In the genomic region with DNA sequence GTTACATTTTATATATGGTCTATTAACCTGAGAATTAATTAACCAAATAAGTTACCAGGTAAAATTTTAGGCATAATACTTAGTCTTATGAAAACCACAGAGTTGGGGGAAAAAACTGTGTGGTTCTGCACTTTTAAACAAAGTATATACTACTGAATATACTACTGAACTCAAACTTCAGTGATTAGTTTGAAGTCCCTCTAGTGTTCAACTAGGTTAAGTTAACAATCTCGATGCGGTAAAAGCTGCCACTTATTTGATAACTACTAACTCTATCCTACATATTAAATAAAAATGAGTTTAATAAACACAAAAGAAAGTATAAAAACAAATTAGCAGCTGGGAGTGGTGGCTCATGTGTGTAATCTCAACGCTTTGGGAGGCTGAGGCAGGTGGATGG, we compare ENCODE assay signal across 1 cellular context.
TF ChIP-seq lines count a peak whose summit lies in the region.

No MANE protein-coding gene starts in this region.

TF ChIP-seq in SK-N-SH treated with all-trans-retinoic acid at 6 μM for 48 hours, 23 proteins besides CTCF, POLR2A, EP300 and RAD21 (continued from another document):
- TF ChIP-seq, protein P1, sequence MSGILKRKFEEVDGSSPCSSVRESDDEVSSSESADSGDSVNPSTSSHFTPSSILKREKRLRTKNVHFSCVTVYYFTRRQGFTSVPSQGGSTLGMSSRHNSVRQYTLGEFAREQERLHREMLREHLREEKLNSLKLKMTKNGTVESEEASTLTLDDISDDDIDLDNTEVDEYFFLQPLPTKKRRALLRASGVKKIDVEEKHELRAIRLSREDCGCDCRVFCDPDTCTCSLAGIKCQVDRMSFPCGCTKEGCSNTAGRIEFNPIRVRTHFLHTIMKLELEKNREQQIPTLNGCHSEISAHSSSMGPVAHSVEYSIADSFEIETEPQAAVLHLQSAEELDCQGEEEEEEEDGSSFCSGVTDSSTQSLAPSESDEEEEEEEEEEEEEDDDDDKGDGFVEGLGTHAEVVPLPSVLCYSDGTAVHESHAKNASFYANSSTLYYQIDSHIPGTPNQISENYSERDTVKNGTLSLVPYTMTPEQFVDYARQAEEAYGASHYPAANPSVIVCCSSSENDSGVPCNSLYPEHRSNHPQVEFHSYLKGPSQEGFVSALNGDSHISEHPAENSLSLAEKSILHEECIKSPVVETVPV (CRISPR knock-in tag; IDR thresholded peaks at IDR 0.05) = no peak
- TF ChIP-seq, protein P2, sequence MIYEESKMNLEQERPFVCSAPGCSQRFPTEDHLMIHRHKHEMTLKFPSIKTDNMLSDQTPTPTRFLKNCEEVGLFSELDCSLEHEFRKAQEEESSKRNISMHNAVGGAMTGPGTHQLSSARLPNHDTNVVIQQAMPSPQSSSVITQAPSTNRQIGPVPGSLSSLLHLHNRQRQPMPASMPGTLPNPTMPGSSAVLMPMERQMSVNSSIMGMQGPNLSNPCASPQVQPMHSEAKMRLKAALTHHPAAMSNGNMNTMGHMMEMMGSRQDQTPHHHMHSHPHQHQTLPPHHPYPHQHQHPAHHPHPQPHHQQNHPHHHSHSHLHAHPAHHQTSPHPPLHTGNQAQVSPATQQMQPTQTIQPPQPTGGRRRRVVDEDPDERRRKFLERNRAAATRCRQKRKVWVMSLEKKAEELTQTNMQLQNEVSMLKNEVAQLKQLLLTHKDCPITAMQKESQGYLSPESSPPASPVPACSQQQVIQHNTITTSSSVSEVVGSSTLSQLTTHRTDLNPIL (CRISPR knock-in tag; IDR thresholded peaks at IDR 0.05; ENCODE audit: low read depth) = no peak
- TF ChIP-seq, protein P3, sequence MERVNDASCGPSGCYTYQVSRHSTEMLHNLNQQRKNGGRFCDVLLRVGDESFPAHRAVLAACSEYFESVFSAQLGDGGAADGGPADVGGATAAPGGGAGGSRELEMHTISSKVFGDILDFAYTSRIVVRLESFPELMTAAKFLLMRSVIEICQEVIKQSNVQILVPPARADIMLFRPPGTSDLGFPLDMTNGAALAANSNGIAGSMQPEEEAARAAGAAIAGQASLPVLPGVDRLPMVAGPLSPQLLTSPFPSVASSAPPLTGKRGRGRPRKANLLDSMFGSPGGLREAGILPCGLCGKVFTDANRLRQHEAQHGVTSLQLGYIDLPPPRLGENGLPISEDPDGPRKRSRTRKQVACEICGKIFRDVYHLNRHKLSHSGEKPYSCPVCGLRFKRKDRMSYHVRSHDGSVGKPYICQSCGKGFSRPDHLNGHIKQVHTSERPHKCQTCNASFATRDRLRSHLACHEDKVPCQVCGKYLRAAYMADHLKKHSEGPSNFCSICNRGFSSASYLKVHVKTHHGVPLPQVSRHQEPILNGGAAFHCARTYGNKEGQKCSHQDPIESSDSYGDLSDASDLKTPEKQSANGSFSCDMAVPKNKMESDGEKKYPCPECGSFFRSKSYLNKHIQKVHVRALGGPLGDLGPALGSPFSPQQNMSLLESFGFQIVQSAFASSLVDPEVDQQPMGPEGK (CRISPR knock-in tag; IDR thresholded peaks at IDR 0.05; ENCODE audit: borderline replicate concordance) = no peak
- no peak for TF ChIP-seq RARB (CRISPR knock-in tag; IDR thresholded peaks at IDR 0.05)
